In the genomic region with DNA sequence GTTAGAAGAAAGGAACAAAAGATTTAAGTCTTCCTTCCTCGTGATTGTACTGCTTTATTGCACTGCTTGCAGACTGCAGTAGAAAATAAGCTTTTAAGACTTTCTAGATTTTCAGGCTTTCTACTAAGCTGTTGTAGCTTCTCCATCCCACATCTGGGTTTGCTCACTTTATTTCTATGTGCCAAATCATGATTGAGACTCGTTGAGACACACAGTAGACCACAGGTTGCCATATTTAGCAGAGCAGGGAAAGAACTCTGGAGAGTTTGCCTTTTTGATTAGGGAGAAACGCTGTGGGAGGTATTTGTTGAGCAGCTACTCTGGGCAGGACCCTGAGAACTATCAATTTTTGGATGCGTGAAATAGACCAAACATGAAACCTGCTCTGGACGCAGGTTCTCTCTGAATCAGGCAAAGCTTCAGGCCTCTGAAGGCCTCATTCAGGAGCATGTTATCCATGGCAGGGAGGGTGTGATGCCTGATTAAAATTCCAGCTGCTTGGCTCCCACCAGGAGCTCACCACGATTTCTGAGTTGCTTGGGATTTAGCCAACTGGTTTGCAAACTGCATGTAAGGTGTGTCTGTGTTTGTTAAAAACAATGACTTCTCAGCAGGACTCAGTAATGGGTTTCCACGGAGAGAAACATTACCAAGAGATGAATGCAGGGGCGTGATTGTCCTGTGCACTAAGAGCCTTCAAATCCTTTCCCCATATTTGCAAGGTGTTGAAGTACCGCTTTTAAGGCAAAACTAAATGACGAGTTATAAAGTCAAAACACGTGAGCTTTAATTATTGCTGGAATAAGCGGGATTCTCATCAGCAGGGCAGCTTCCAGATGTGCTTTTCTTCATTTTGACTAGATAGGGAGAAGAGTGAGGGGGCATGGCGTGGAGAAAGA, we compare ENCODE assay signal across 13 cellular contexts.
DNase-seq lines count a peak whose midpoint lies in the region; FAIRE-seq and TF ChIP-seq lines count a peak whose summit lies in the region.
"Had no signal": no experiment of that assay in that cellular context is flagged by ENCODE, and none has a peak within 500 bp of the region (broad histone marks: within the 10 kb centered on the region; RNA-seq: fewer than 3 reads in every experiment).

No MANE protein-coding gene starts in this region.

- intact Hi-C loops in posterior cingulate gyrus (cut with DNase I): no loop called here

- H3K27me3 ChIP-seq in neural progenitor cell: no peaks in the 10 kb centered on the region

- no peaks in the 10 kb centered on the region for H3K9me3 ChIP-seq in neural progenitor cell (ENCODE audit: low read depth)

- H3K4me1 Mint-ChIP-seq in neural progenitor cell: peaks cover 60% of the 10 kb centered on the region
- H3K4me1 Mint-ChIP-seq: memory B cell had no signal

- no peak for TF ChIP-seq CTCF in neural progenitor cell (IDR thresholded peaks at IDR 0.05)

- H3K27me3 Mint-ChIP-seq in neural progenitor cell (ENCODE audit: insufficient read depth, low read depth): peaks cover 4% of the 10 kb centered on the region
- H3K27me3 Mint-ChIP-seq: memory B cell had no signal

- H3K4me2 ChIP-seq in neural progenitor cell: peak overlapping the region; percentile 66
- H3K4me2 ChIP-seq: smooth muscle cell had no signal

- peak overlapping the region; percentile 90 for H3K27ac ChIP-seq in neural progenitor cell

- peaks cover 51% of the 10 kb centered on the region for H3F3A ChIP-seq in neural progenitor cell (ENCODE audit: low read depth)

- H2AFZ ChIP-seq in neural progenitor cell (replicated peaks): no peak overlapping the region

- H3K36me3 ChIP-seq in neural progenitor cell: no peaks in the 10 kb centered on the region

- FAIRE-seq in GM19239 (lab: Jason Lieb, UNC): no peak
- FAIRE-seq: D721Med, HTR-8/SVneo had no signal

- peaks cover 98% of the 10 kb centered on the region for H3K79me2 ChIP-seq in neural progenitor cell (ENCODE audit: low read depth)

- H3K27ac Mint-ChIP-seq in neural progenitor cell: peak overlapping the region; percentile 12
- H3K27ac Mint-ChIP-seq: memory B cell had no signal

- no peaks in the 10 kb centered on the region for H3K9me3 Mint-ChIP-seq in neural progenitor cell
- H3K9me3 Mint-ChIP-seq: memory B cell had no signal

- H3K4me1 ChIP-seq in neural progenitor cell: peaks cover 61% of the 10 kb centered on the region

- peak overlapping the region; percentile 23 for H3K4me3 Mint-ChIP-seq in neural progenitor cell
- H3K4me3 Mint-ChIP-seq: memory B cell had no signal

- peaks cover 63% of the 10 kb centered on the region for H4K20me1 ChIP-seq in neural progenitor cell (ENCODE audit: low read depth)

- no peak overlapping the region for H3K9ac ChIP-seq in neural progenitor cell

- DNase-seq in GM04503 (ENCODE audit: low read depth): peak; percentile 31
- DNase-seq in NCI-H2081 treated with DMSO at 0.1 percent for 48 hours (lab: John Stamatoyannopoulos, UW): peak; percentile 58
- DNase-seq in dermis blood vessel endothelial cell: peak; percentile 17
- peak; percentile 61 for DNase-seq in neural progenitor cell (ENCODE audit: low spot score)
- no peak for DNase-seq in GM19239 (ENCODE audit: insufficient read length, low spot score)
- DNase-seq in activated T-cell treated with anti-CD3 and anti-CD28 coated beads, Interleukin-2, amount 50 U/mL, for 1 hour: no peak
- DNase-seq in posterior cingulate gyrus: no peak
- DNase-seq in DMS153 (lab: John Stamatoyannopoulos, UW): no peak
- DNase-seq: stimulated activated CD8-positive, alpha-beta memory T cell treated with anti-CD3 and anti-CD28 coated beads, Interleukin-4, amount 100 ng/mL, for 48 hours had no signal

- peaks cover 7% of the 10 kb centered on the region for H3K36me3 Mint-ChIP-seq in neural progenitor cell
- H3K36me3 Mint-ChIP-seq: memory B cell had no signal

- no peak overlapping the region for H3K4me3 ChIP-seq in neural progenitor cell
- H3K4me3 ChIP-seq: smooth muscle cell had no signal

Comparison
In these comparisons a context has a peak if more than half of its experiments do, and no peak if none do; other contexts are left out.
1. DNase-seq: peak in GM04503 (single experiment), NCI-H2081 treated with DMSO at 0.1 percent for 48 hours (single experiment), dermis blood vessel endothelial cell (single experiment) and neural progenitor cell (single experiment); none in GM19239 (single experiment), activated T-cell treated with anti-CD3 and anti-CD28 coated beads, Interleukin-2, amount 50 U/mL, for 1 hour (single experiment), posterior cingulate gyrus (0 of 10) and DMS153 (single experiment).